In genomic region chr9:75001719-75002421, GRCh38 we compare ENCODE assay signal across 8 cellular contexts. TPM values are rescaled to one million over a fixed set of nuclear protein-coding genes. Genes with fewer than 3 reads are reported as not detected.
DNase-seq lines count a peak whose midpoint lies in the region; ATAC-seq, FAIRE-seq and TF ChIP-seq lines count a peak whose summit lies in the region.

No MANE protein-coding gene starts in this region.

- in situ Hi-C loops in Caki2 (cut with HindIII; ENCODE audit: low pct_unique_long_range_greater_than_20kb, low sequenced_read_pairs), result no loop called here

- DNase-seq in Caki2 (ENCODE audit: low read depth) (peak; percentile 48), NCI-H2107 (lab: John Stamatoyannopoulos, UW) (peak; percentile 18), WTC11 (ENCODE audit: low spot score) (no peak), glomerular endothelial cell (ENCODE audit: extremely low read depth, low read depth, low spot score) (peak; percentile 76), pancreas (peak in 1 of 6 donors; percentile 15)
- DNase-seq in activated effector memory CD4-positive, alpha-beta T cell treated with Interleukin-2 at 50 U/mL for 16 hours, result no peak

- H3K4me3 ChIP-seq in pancreas, result no peak overlapping the region

- no peaks in the 10 kb centered on the region for H3K9me3 ChIP-seq in pancreas

- no peak overlapping the region for H3K4me3 Mint-ChIP-seq in WTC11

- CTCF ChIA-PET in WTC11 (lab: Charles Lee), result interaction anchor here (0.6 to 1.7 kb wide), 4 partner anchors 19 to 228 kb away, joined by 3 to 5 read pairs (median 3); no protein-coding TSS in a partner anchor

- intact Hi-C loops in pancreas (cut with DNase I), result loop anchor here in 2 of 3 donors (5.0 kb wide), 1 partner anchor 225 kb away; no protein-coding TSS in a partner anchor

- no peaks in the 10 kb centered on the region for H3K27me3 ChIP-seq in pancreas

- peak; percentile 63 for TF ChIP-seq CTCF in WTC11 (IDR thresholded peaks at IDR 0.05)
- peak; percentile 41 to 74 (median 68) for TF ChIP-seq CTCF in pancreas (IDR thresholded peaks at IDR 0.05)

- POLR2A ChIA-PET in WTC11 (lab: Charles Lee), result no interaction called here

- H3K36me3 ChIP-seq in pancreas, result peaks cover 0 to under 1% (median 0%) of the 10 kb centered on the region in 3 donors

- H3K9me3 Mint-ChIP-seq in WTC11, result no peaks in the 10 kb centered on the region

- peak; percentile 98 for FAIRE-seq in pancreas (lab: Jason Lieb, UNC)

- H3K36me3 Mint-ChIP-seq in WTC11, result peaks cover 12% of the 10 kb centered on the region

- H3K27me3 Mint-ChIP-seq in WTC11 (ENCODE audit: low read depth), result no peaks in the 10 kb centered on the region

- H3K4me1 Mint-ChIP-seq in WTC11, result no peaks in the 10 kb centered on the region

- 58 to 60% methylated on average over 4 of the region's 4 CpGs for WGBS in pancreas, 2 donors

- ATAC-seq in GM18909 (IDR thresholded peaks at IDR 0.05; ENCODE audit: poor library complexity, unreplicated experiment), result peak; percentile 86
- ATAC-seq in HG03066 (IDR thresholded peaks at IDR 0.05; ENCODE audit: low read depth, unreplicated experiment), result peak; percentile 89
- peak; percentile 80 for ATAC-seq in WTC11
- ATAC-seq in pancreas, result peak; percentile 91 to 99 (median 97)

- H3K27ac Mint-ChIP-seq in WTC11, result no peak overlapping the region

- no peaks in the 10 kb centered on the region for H3K4me1 ChIP-seq in pancreas

- no peak overlapping the region for H3K27ac ChIP-seq in pancreas

TF ChIP-seq in WTC11, 78 proteins besides CTCF, POLR2A, EP300 and RAD21:
- TF ChIP-seq GABPB1 (CRISPR knock-in tag; IDR thresholded peaks at IDR 0.05), result peak; percentile 63
- no peak for TF ChIP-seq SMAD4 (CRISPR knock-in tag; IDR thresholded peaks at IDR 0.05)

RNA-seq across cellular contexts. Expression of gene CARNMT1, which starts 26.2 kb away (rescaled TPM):
- total RNA-seq in Caki2 (2014; rRNA removed; shearing (Covaris generic); ENCODE audit: low replicate concordance), result 8.3 and 9.9 TPM in 2 replicates
- 35.4 to 39.2 TPM (median 37.3 TPM) in 3 replicates for total RNA-seq in WTC11 (2021)
- total RNA-seq in glomerular endothelial cell, result 18.3 and 18.6 TPM in 2 replicates
- 10 to 100 TPM in 4 of 6 donors, 1 to 10 TPM in 2; 9.2 to 17.4 (median 12.2) TPM for total RNA-seq in pancreas
- polyA plus RNA-seq in pancreas, result 1 to 10 TPM; 4.0 to 4.7 TPM

RNA-seq across cellular contexts. Expression of gene C9orf40, which starts 49.2 kb away (rescaled TPM):
- total RNA-seq in Caki2 (2014; rRNA removed; shearing (Covaris generic); ENCODE audit: low replicate concordance), result 5.1 and 6.7 TPM in 2 replicates
- total RNA-seq in WTC11 (2021), result 10.3 to 15.5 TPM (median 14.1 TPM) in 3 replicates
- 2.6 and 6.4 TPM in 2 replicates for total RNA-seq in glomerular endothelial cell
- total RNA-seq in pancreas, result 1 to 10 TPM in 5 of 6 donors, under 1 TPM in 1; 0.69 to 2.3 (median 1.1) TPM
- polyA plus RNA-seq in pancreas, result 1 to 10 TPM; 1.3 to 1.5 TPM

Comparison
In these comparisons a context has a peak if more than half of its experiments do, and no peak if none do; other contexts are left out.
1. DNase-seq: peak in Caki2 (single experiment), NCI-H2107 (single experiment) and glomerular endothelial cell (single experiment); none in WTC11 (single experiment) and activated effector memory CD4-positive, alpha-beta T cell treated with Interleukin-2 at 50 U/mL for 16 hours (single experiment).
2. Peak in every context shown above with its lines, with median percentiles within 50 percentile points of each other: ATAC-seq.